ENCODE assay signal across 1 cellular context in the genomic region with DNA sequence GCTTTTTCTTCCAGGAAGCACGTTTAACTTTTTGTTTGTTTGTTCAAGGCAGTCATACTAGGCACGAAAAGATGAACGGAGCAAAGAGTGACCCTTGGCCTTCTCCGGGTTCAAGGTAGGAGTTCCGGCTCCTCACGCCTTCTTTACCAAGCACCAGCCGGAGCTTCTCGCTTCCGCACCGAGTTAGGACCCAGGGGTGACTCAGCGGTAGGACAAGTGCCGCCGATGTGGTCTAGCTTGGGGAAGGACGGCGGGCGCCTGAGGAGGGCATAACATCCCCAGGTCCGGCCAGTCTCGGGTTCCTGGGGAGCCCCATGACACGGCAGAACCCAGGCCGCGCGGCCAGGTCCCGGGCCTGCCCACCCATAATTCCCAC.
TF ChIP-seq lines count a peak whose summit lies in the region.

No MANE protein-coding gene starts in this region.

TF ChIP-seq in neural cell, 6 proteins besides CTCF, POLR2A, EP300 and RAD21 (continued from another document):
- TF ChIP-seq, protein P1, sequence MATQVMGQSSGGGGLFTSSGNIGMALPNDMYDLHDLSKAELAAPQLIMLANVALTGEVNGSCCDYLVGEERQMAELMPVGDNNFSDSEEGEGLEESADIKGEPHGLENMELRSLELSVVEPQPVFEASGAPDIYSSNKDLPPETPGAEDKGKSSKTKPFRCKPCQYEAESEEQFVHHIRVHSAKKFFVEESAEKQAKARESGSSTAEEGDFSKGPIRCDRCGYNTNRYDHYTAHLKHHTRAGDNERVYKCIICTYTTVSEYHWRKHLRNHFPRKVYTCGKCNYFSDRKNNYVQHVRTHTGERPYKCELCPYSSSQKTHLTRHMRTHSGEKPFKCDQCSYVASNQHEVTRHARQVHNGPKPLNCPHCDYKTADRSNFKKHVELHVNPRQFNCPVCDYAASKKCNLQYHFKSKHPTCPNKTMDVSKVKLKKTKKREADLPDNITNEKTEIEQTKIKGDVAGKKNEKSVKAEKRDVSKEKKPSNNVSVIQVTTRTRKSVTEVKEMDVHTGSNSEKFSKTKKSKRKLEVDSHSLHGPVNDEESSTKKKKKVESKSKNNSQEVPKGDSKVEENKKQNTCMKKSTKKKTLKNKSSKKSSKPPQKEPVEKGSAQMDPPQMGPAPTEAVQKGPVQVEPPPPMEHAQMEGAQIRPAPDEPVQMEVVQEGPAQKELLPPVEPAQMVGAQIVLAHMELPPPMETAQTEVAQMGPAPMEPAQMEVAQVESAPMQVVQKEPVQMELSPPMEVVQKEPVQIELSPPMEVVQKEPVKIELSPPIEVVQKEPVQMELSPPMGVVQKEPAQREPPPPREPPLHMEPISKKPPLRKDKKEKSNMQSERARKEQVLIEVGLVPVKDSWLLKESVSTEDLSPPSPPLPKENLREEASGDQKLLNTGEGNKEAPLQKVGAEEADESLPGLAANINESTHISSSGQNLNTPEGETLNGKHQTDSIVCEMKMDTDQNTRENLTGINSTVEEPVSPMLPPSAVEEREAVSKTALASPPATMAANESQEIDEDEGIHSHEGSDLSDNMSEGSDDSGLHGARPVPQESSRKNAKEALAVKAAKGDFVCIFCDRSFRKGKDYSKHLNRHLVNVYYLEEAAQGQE (IDR thresholded peaks at IDR 0.05; ENCODE audit: borderline replicate concordance), result no peak
- TF ChIP-seq TAF1 (IDR thresholded peaks at IDR 0.05; ENCODE audit: low read depth), result no peak
- no peak for TF ChIP-seq EZH2 (IDR thresholded peaks at IDR 0.05; ENCODE audit: borderline replicate concordance, insufficient read depth, low read length, poor library complexity, severe bottlenecking)
- no peak for TF ChIP-seq SMC3 (conservative IDR thresholded peaks at IDR 0.05; ENCODE audit: poor library complexity)
